In the genomic region with DNA sequence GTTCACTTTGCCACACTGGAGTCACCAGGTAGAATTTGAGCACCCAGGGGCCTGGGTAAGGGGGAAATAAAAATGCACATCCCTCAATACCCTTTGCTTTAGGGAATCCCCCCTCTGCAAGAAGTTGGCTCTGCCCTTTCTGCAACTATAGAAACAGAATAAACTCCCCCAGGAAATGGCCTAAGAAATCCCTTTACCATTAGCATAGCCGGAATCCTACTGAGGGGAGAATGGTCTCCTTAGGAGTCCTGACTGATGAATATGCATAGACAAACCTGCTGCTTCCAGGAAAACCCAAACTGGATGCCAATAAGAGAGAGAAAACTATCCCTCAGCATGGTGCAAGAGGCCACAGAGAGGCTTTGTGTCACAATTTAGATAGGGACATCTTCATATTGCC, we compare ENCODE assay signal across 36 cellular contexts. TPM values are rescaled to one million over a fixed set of nuclear protein-coding genes. Genes with fewer than 3 reads are reported as not detected.
"Had no signal": no experiment of that assay in that cellular context is flagged by ENCODE, and none has a peak within 500 bp of the region (broad histone marks: within the 10 kb centered on the region; RNA-seq: fewer than 3 reads in every experiment).

No MANE protein-coding gene starts in this region.

- H3K9me3 ChIP-seq: MG63, Peyer's patch had no signal

- DNase-seq: activated CD4-positive, alpha-beta memory T cell treated with anti-CD3 and anti-CD28 coated beads, Interleukin-2, amount 10 ng/mL, durations not matched to agents 7 days and 5 days; activated CD4-positive, alpha-beta T cell treated with anti-CD3 and anti-CD28 coated beads for 4 hours; activated CD4-positive, alpha-beta T cell treated with anti-CD3 and anti-CD28 coated beads, Interleukin-2, amount 50 U/mL, for 1 hour; activated CD4-positive, CD25-positive, alpha-beta regulatory T cell treated with anti-CD3 and anti-CD28 coated beads, Interleukin-2, amount 50 U/mL, for 72 hours; activated CD8-positive, alpha-beta memory T cell treated with anti-CD3 and anti-CD28 coated beads for 24 hours; activated CD8-positive, alpha-beta memory T cell treated with anti-CD3 and anti-CD28 coated beads, Interleukin-2, amount 10 ng/mL, durations not matched to agents 7 days and 5 days; activated CD8-positive, alpha-beta memory T cell treated with anti-CD3 and anti-CD28 coated beads, Interleukin-2, amount 50 U/mL, for 48 hours; activated effector memory CD4-positive, alpha-beta T cell treated with Interleukin-2 at 50 U/mL for 16 hours; activated naive CD4-positive, alpha-beta T cell treated with anti-CD3 and anti-CD28 coated beads, Interleukin-2, amount 50 U/mL, for 16 hours; activated naive CD8-positive, alpha-beta T cell treated with anti-CD3 and anti-CD28 coated beads for 36 hours; activated T-cell treated with anti-CD3 and anti-CD28 coated beads, Interleukin-2, amount 50 U/mL, for 48 hours; amniotic stem cell; aorta; brain microvascular endothelial cell; central memory CD4-positive, alpha-beta T cell; Kasumi-1; KBM-7; MG63; NCI-H1048; NCI-H1105 treated with DMSO at 0.1 percent for 48 hours; NCI-H1436; NCI-H1694; NCI-H1930; NCI-H2081 treated with DMSO at 0.1 percent for 48 hours; NCI-H345; NCI-H524 treated with DMSO at 0.1 percent for 48 hours; PC-3; Peyer's patch; RPMI8226; SIG-M5; SW 1271; T-helper 1 cell; T-helper 2 cell; T-helper 9 cell had no signal

- H3K4me1 ChIP-seq: Peyer's patch had no signal

- H3K27me3 ChIP-seq: brain microvascular endothelial cell, MG63, Peyer's patch had no signal

- H3K36me3 ChIP-seq: brain microvascular endothelial cell, MG63, Peyer's patch had no signal

- H3K4me3 ChIP-seq: MG63, Peyer's patch had no signal

- ATAC-seq: activated CD8-positive, alpha-beta memory T cell treated with anti-CD3 and anti-CD28 coated beads, Interleukin-2, amount 10 ng/mL, durations not matched to agents 7 days and 5 days; PC-3 had no signal

- H3K27ac ChIP-seq: brain microvascular endothelial cell, Peyer's patch had no signal

RNA-seq across cellular contexts. Expression of a gene that starts 11.0 kb away (rescaled TPM):
- total RNA-seq: NCI-H460, SK-MEL-5 had no signal
